10 cellular contexts compared by ENCODE assay signal in the genomic region with DNA sequence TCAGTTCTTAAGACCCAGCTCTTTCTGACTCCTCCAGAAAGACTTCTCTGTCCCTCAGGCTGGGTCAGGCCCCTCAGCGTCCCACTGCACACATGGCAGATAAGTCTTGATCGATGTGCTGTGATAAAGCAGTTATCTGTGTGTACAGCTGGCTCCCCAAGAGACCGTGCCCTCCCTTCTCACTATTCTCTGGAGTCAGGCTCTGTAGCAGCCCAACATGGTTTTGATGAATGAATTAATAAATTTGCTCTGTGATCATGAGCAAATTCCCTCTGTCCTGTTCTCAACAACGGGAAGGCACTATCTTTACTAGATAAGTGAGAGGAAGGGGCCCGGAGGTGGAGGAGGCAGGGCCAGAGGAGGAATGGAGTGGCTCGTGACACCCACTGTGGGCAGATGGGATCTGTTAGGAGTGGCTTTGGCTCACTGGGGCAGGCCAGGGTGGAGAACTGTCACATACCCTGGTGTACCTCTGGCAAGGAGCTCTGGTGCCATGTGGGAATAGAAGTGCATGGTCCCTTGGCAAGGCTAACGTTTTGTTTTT. TPM values are rescaled to one million over a fixed set of nuclear protein-coding genes. Genes with fewer than 3 reads are reported as not detected.
DNase-seq lines count a peak whose midpoint lies in the region; ATAC-seq and TF ChIP-seq lines count a peak whose summit lies in the region.
"Had no signal": no experiment of that assay in that cellular context is flagged by ENCODE, and none has a peak within 500 bp of the region (broad histone marks: within the 10 kb centered on the region; RNA-seq: fewer than 3 reads in every experiment).

No MANE protein-coding gene starts in this region.

- H3K27me3 Mint-ChIP-seq in activated T-cell treated with anti-CD3 and anti-CD28 coated beads, Interleukin-2, amount 50 U/mL, for 24 hours = no peaks in the 10 kb centered on the region
- H3K27me3 Mint-ChIP-seq in memory B cell = no peaks in the 10 kb centered on the region
- H3K27me3 Mint-ChIP-seq: activated B cell treated with CpG ODN at 0.5 μM for 24 hours had no signal

- H3K27me3 ChIP-seq in body of pancreas = no peaks in the 10 kb centered on the region
- no peaks in the 10 kb centered on the region for H3K27me3 ChIP-seq in tibial artery

- TF ChIP-seq POLR2A in body of pancreas (IDR thresholded peaks at IDR 0.05) = no peak

- 16 to 23% methylated on average over 7 of the region's 7 CpGs for WGBS in body of pancreas, 2 donors

- intact Hi-C loops in body of pancreas (cut with DNase I) (no loop called here), tibial artery (cut with DNase I; ENCODE audit: low total_unique reads) (no loop called here)

- no peaks in the 10 kb centered on the region for H3K9me3 Mint-ChIP-seq in activated T-cell treated with anti-CD3 and anti-CD28 coated beads, Interleukin-2, amount 50 U/mL, for 24 hours
- H3K9me3 Mint-ChIP-seq in memory B cell = no peaks in the 10 kb centered on the region
- H3K9me3 Mint-ChIP-seq: activated B cell treated with CpG ODN at 0.5 μM for 24 hours had no signal

- H3K36me3 Mint-ChIP-seq in activated T-cell treated with anti-CD3 and anti-CD28 coated beads, Interleukin-2, amount 50 U/mL, for 24 hours (ENCODE audit: low read depth) = peaks cover 3% of the 10 kb centered on the region
- peaks cover 6% of the 10 kb centered on the region for H3K36me3 Mint-ChIP-seq in memory B cell

- H3K36me3 ChIP-seq in body of pancreas (replicated peaks in 1 of 2; ENCODE audit: insufficient read depth in 1 of 2, low read depth in 2 of 2) (no peaks in the 10 kb centered on the region), tibial artery (no peaks in the 10 kb centered on the region)

- no peak for DNase-seq in activated T-cell treated with anti-CD3 and anti-CD28 coated beads, Interleukin-2, amount 50 U/mL, for 24 hours
- no peak for DNase-seq in activated T-cell treated with anti-CD3 and anti-CD28 coated beads, Interleukin-2, amount 50 U/mL, for 48 hours
- DNase-seq in body of pancreas (peak in 2 of 4 donors; percentile 65 to 69), memory B cell (ENCODE audit: low spot score in 2 of 2) (no peak), tibial artery (no peak), NCI-H2081 treated with DMSO at 0.1 percent for 48 hours (lab: John Stamatoyannopoulos, UW) (no peak)
- DNase-seq: activated B cell treated with CpG ODN at 0.5 μM for 24 hours, foreskin melanocyte had no signal

- H3K4me1 ChIP-seq in body of pancreas (peaks cover 30% of the 10 kb centered on the region), tibial artery (peaks cover 4 to 24% (median 14%) of the 10 kb centered on the region in 4 donors)

- H3K4me1 Mint-ChIP-seq in activated T-cell treated with anti-CD3 and anti-CD28 coated beads, Interleukin-2, amount 50 U/mL, for 24 hours (ENCODE audit: low read depth) = peaks cover 74% of the 10 kb centered on the region
- H3K4me1 Mint-ChIP-seq in memory B cell = peaks cover 40% of the 10 kb centered on the region

- H3K4me3 Mint-ChIP-seq in activated T-cell treated with anti-CD3 and anti-CD28 coated beads, Interleukin-2, amount 50 U/mL, for 24 hours = no peak overlapping the region
- no peak overlapping the region for H3K4me3 Mint-ChIP-seq in memory B cell
- H3K4me3 Mint-ChIP-seq: activated B cell treated with CpG ODN at 0.5 μM for 24 hours had no signal

- no peaks in the 10 kb centered on the region for H3K9me3 ChIP-seq in body of pancreas
- peaks cover 0 to 13% (median 11%) of the 10 kb centered on the region in 3 donors for H3K9me3 ChIP-seq in tibial artery

- ATAC-seq in body of pancreas = peak; percentile 60
- no peak for ATAC-seq in memory B cell (ENCODE audit: low read depth)
- no peak for ATAC-seq in HG03108 (IDR thresholded peaks at IDR 0.05; ENCODE audit: unreplicated experiment)
- no peak for ATAC-seq in GM18867 (IDR thresholded peaks at IDR 0.05; ENCODE audit: unreplicated experiment)

- H3K27ac ChIP-seq in body of pancreas (peak overlapping the region; percentile 90 to 96 (median 94)), tibial artery (peak overlapping the region; percentile 82 to 88)

- H3K27ac Mint-ChIP-seq in activated T-cell treated with anti-CD3 and anti-CD28 coated beads, Interleukin-2, amount 50 U/mL, for 24 hours = peak overlapping the region; percentile 64
- peak overlapping the region; percentile 83 for H3K27ac Mint-ChIP-seq in memory B cell
- H3K27ac Mint-ChIP-seq: activated B cell treated with CpG ODN at 0.5 μM for 24 hours had no signal

- TF ChIP-seq CTCF in body of pancreas (IDR thresholded peaks at IDR 0.05) (no peak), tibial artery (IDR thresholded peaks at IDR 0.05) (no peak)

- no peak overlapping the region for H3K4me3 ChIP-seq in body of pancreas
- H3K4me3 ChIP-seq in tibial artery = no peak overlapping the region

RNA-seq across cellular contexts. Expression of a gene that starts 48.3 kb away (rescaled TPM):
- total RNA-seq in body of pancreas = 100 to 1,000 TPM in 1 of 2 donors, 10 to 100 TPM in 1; 57.1 to 116 TPM
